ENCODE assay signal across 1 cellular context in the genomic region with DNA sequence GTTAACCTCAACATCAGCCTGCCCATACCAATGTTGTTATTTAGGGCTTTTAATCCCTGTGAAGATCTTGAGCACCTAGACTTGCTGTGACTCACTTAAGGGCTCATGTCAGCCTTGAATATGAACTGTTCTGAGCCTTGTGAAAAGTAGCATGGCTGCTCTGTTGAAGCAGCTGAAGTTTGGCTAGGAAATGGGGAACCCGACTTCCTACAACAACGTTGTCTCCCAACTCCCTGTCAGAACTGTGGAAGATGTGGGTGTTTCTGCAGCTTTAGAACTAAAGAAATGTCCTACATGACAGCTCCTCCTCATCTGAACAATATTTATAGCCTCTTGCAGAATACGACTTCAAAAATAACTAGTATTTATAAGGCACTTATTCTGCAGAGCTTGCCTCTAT.
TF ChIP-seq lines count a peak whose summit lies in the region.

No MANE protein-coding gene starts in this region.

TF ChIP-seq in GM23338, 12 proteins besides CTCF, POLR2A, EP300 and RAD21 (continued from another document):
- TF ChIP-seq, protein P1, sequence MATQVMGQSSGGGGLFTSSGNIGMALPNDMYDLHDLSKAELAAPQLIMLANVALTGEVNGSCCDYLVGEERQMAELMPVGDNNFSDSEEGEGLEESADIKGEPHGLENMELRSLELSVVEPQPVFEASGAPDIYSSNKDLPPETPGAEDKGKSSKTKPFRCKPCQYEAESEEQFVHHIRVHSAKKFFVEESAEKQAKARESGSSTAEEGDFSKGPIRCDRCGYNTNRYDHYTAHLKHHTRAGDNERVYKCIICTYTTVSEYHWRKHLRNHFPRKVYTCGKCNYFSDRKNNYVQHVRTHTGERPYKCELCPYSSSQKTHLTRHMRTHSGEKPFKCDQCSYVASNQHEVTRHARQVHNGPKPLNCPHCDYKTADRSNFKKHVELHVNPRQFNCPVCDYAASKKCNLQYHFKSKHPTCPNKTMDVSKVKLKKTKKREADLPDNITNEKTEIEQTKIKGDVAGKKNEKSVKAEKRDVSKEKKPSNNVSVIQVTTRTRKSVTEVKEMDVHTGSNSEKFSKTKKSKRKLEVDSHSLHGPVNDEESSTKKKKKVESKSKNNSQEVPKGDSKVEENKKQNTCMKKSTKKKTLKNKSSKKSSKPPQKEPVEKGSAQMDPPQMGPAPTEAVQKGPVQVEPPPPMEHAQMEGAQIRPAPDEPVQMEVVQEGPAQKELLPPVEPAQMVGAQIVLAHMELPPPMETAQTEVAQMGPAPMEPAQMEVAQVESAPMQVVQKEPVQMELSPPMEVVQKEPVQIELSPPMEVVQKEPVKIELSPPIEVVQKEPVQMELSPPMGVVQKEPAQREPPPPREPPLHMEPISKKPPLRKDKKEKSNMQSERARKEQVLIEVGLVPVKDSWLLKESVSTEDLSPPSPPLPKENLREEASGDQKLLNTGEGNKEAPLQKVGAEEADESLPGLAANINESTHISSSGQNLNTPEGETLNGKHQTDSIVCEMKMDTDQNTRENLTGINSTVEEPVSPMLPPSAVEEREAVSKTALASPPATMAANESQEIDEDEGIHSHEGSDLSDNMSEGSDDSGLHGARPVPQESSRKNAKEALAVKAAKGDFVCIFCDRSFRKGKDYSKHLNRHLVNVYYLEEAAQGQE (IDR thresholded peaks at IDR 0.05; ENCODE audit: unreplicated experiment): no peak
- no peak for TF ChIP-seq STAT1 (IDR thresholded peaks at IDR 0.05; ENCODE audit: unreplicated experiment)
- no peak for TF ChIP-seq ZNF331 (CRISPR knock-in tag; IDR thresholded peaks at IDR 0.05; ENCODE audit: low read depth)
- TF ChIP-seq POLR2AphosphoS5 (IDR thresholded peaks at IDR 0.05; ENCODE audit: low read depth): no peak
- TF ChIP-seq, protein P2, sequence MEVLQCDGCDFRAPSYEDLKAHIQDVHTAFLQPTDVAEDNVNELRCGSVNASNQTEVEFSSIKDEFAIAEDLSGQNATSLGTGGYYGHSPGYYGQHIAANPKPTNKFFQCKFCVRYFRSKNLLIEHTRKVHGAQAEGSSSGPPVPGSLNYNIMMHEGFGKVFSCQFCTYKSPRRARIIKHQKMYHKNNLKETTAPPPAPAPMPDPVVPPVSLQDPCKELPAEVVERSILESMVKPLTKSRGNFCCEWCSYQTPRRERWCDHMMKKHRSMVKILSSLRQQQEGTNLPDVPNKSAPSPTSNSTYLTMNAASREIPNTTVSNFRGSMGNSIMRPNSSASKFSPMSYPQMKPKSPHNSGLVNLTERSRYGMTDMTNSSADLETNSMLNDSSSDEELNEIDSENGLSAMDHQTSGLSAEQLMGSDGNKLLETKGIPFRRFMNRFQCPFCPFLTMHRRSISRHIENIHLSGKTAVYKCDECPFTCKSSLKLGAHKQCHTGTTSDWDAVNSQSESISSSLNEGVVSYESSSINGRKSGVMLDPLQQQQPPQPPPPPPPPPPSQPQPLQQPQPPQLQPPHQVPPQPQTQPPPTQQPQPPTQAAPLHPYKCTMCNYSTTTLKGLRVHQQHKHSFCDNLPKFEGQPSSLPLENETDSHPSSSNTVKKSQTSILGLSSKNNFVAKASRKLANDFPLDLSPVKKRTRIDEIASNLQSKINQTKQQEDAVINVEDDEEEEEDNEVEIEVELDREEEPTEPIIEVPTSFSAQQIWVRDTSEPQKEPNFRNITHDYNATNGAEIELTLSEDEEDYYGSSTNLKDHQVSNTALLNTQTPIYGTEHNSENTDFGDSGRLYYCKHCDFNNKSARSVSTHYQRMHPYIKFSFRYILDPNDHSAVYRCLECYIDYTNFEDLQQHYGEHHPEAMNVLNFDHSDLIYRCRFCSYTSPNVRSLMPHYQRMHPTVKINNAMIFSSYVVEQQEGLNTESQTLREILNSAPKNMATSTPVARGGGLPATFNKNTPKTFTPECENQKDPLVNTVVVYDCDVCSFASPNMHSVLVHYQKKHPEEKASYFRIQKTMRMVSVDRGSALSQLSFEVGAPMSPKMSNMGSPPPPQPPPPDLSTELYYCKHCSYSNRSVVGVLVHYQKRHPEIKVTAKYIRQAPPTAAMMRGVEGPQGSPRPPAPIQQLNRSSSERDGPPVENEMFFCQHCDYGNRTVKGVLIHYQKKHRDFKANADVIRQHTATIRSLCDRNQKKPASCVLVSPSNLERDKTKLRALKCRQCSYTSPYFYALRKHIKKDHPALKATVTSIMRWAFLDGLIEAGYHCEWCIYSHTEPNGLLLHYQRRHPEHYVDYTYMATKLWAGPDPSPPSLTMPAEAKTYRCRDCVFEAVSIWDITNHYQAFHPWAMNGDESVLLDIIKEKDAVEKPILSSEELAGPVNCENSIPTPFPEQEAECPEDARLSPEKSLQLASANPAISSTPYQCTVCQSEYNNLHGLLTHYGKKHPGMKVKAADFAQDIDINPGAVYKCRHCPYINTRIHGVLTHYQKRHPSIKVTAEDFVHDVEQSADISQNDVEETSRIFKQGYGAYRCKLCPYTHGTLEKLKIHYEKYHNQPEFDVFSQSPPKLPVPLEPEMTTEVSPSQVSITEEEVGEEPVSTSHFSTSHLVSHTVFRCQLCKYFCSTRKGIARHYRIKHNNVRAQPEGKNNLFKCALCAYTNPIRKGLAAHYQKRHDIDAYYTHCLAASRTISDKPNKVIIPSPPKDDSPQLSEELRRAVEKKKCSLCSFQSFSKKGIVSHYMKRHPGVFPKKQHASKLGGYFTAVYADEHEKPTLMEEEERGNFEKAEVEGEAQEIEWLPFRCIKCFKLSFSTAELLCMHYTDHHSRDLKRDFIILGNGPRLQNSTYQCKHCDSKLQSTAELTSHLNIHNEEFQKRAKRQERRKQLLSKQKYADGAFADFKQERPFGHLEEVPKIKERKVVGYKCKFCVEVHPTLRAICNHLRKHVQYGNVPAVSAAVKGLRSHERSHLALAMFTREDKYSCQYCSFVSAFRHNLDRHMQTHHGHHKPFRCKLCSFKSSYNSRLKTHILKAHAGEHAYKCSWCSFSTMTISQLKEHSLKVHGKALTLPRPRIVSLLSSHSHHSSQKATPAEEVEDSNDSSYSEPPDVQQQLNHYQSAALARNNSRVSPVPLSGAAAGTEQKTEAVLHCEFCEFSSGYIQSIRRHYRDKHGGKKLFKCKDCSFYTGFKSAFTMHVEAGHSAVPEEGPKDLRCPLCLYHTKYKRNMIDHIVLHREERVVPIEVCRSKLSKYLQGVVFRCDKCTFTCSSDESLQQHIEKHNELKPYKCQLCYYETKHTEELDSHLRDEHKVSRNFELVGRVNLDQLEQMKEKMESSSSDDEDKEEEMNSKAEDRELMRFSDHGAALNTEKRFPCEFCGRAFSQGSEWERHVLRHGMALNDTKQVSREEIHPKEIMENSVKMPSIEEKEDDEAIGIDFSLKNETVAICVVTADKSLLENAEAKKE (CRISPR knock-in tag; IDR thresholded peaks at IDR 0.05): no peak
- TF ChIP-seq JUNB (IDR thresholded peaks at IDR 0.05; ENCODE audit: unreplicated experiment): no peak
